ENCODE assay signal across 15 cellular contexts in the genomic region with DNA sequence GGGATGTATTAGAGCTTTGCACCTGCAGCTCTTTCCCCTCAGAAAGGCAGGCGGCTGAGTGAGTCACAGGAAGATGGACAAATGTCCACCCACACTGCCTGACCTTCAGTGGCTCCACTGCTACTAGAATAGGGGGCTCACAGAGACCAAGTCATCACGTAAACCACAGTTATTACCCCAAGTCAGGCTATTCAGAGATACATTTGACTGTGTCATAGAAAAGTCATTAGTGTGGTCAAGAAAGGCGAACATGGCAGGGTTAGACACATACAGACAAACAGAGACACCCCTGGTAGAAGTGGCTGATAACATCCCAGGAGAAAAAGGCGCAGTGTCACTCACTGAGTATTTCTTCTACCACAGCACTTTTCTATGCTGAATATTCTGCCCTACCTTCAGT. TPM values are rescaled to one million over a fixed set of nuclear protein-coding genes. Genes with fewer than 3 reads are reported as not detected.
DNase-seq lines count a peak whose midpoint lies in the region; ATAC-seq and TF ChIP-seq lines count a peak whose summit lies in the region.
"Had no signal": no experiment of that assay in that cellular context is flagged by ENCODE, and none has a peak within 500 bp of the region (broad histone marks: within the 10 kb centered on the region; RNA-seq: fewer than 3 reads in every experiment).

No MANE protein-coding gene starts in this region.

- no peaks in the 10 kb centered on the region for H3K27me3 Mint-ChIP-seq in stimulated activated naive CD8-positive, alpha-beta T cell treated with anti-CD3 and anti-CD28 coated beads, Interleukin-15, amount 100 ng/mL, for 72 hours
- H3K27me3 Mint-ChIP-seq in T-helper 17 cell (no peaks in the 10 kb centered on the region), glutamatergic neuron (ENCODE audit: unreplicated experiment) (peaks cover 1% of the 10 kb centered on the region)
- H3K27me3 Mint-ChIP-seq: activated CD4-positive, alpha-beta memory T cell treated with anti-CD3 and anti-CD28 coated beads for 36 hours had no signal

- H3K4me3 Mint-ChIP-seq in stimulated activated naive CD8-positive, alpha-beta T cell treated with anti-CD3 and anti-CD28 coated beads, Interleukin-15, amount 100 ng/mL, for 72 hours = no peak overlapping the region
- H3K4me3 Mint-ChIP-seq in T-helper 17 cell (peak overlapping the region; percentile 33), glutamatergic neuron (ENCODE audit: unreplicated experiment) (no peak overlapping the region)
- H3K4me3 Mint-ChIP-seq: activated CD4-positive, alpha-beta memory T cell treated with anti-CD3 and anti-CD28 coated beads for 36 hours; activated T-helper 1 cell treated with anti-CD3 and anti-CD28 coated beads, Interleukin-12 subunit alpha, Interleukin-12 subunit beta, Interleukin-2, Interleukin-4 antibody, amounts not matched to agents 30 ng/mL and 10 ng/mL and 1 ng/mL, durations not matched to agents 14 hours and 24 hours and 36 hours had no signal

- peak; percentile 52 for ATAC-seq in stimulated activated naive CD8-positive, alpha-beta T cell treated with anti-CD3 and anti-CD28 coated beads, Interleukin-15, Interleukin-2, amounts not matched to agents 100 U/mL and 50 U/mL, for 24 hours
- no peak for ATAC-seq in stimulated activated naive CD8-positive, alpha-beta T cell treated with anti-CD3 and anti-CD28 coated beads, Interleukin-15, amount 100 ng/mL, for 72 hours
- no peak for ATAC-seq in T-helper 17 cell
- ATAC-seq: foreskin keratinocyte, left lung had no signal

- no peaks in the 10 kb centered on the region for H3K9me3 ChIP-seq in T-helper 17 cell (ENCODE audit: control insufficient read depth, low read length, poor library complexity, severe bottlenecking)
- H3K9me3 ChIP-seq: adrenal gland, left lung had no signal

- H3K4me1 Mint-ChIP-seq in stimulated activated naive CD8-positive, alpha-beta T cell treated with anti-CD3 and anti-CD28 coated beads, Interleukin-15, amount 100 ng/mL, for 72 hours = peaks cover 34% of the 10 kb centered on the region
- H3K4me1 Mint-ChIP-seq in T-helper 17 cell (peaks cover 35% of the 10 kb centered on the region), glutamatergic neuron (ENCODE audit: low read depth, unreplicated experiment) (no peaks in the 10 kb centered on the region)

- peak overlapping the region in 1 of 2 donors; percentile 28 for H3K27ac Mint-ChIP-seq in stimulated activated naive CD8-positive, alpha-beta T cell treated with anti-CD3 and anti-CD28 coated beads, Interleukin-15, amount 100 ng/mL, for 72 hours
- H3K27ac Mint-ChIP-seq in T-helper 17 cell (peak overlapping the region; percentile 79), glutamatergic neuron (ENCODE audit: unreplicated experiment) (no peak overlapping the region)
- H3K27ac Mint-ChIP-seq: activated CD4-positive, alpha-beta memory T cell treated with anti-CD3 and anti-CD28 coated beads for 36 hours; activated T-helper 1 cell treated with anti-CD3 and anti-CD28 coated beads, Interleukin-12 subunit alpha, Interleukin-12 subunit beta, Interleukin-2, Interleukin-4 antibody, amounts not matched to agents 30 ng/mL and 10 ng/mL and 1 ng/mL, durations not matched to agents 14 hours and 24 hours and 36 hours had no signal

- no peak for TF ChIP-seq CTCF in glutamatergic neuron (IDR thresholded peaks at IDR 0.05; ENCODE audit: partially characterized antibody, unreplicated experiment)

- no peaks in the 10 kb centered on the region for H3K9me3 Mint-ChIP-seq in stimulated activated naive CD8-positive, alpha-beta T cell treated with anti-CD3 and anti-CD28 coated beads, Interleukin-15, amount 100 ng/mL, for 72 hours
- peaks cover 13% of the 10 kb centered on the region for H3K9me3 Mint-ChIP-seq in glutamatergic neuron (ENCODE audit: unreplicated experiment)
- H3K9me3 Mint-ChIP-seq: activated CD4-positive, alpha-beta memory T cell treated with anti-CD3 and anti-CD28 coated beads for 36 hours; activated T-helper 1 cell treated with anti-CD3 and anti-CD28 coated beads, Interleukin-12 subunit alpha, Interleukin-12 subunit beta, Interleukin-2, Interleukin-4 antibody, amounts not matched to agents 30 ng/mL and 10 ng/mL and 1 ng/mL, durations not matched to agents 14 hours and 24 hours and 36 hours had no signal

- no peak for DNase-seq in stimulated activated naive CD8-positive, alpha-beta T cell treated with anti-CD3 and anti-CD28 coated beads, Interleukin-15, Interleukin-2, amounts not matched to agents 100 U/mL and 50 U/mL, for 24 hours
- no peak for DNase-seq in stimulated activated naive CD8-positive, alpha-beta T cell treated with anti-CD3 and anti-CD28 coated beads, Interleukin-15, amount 100 ng/mL, for 72 hours
- DNase-seq in T-helper 17 cell (no peak), kidney tubule cell (ENCODE audit: low spot score) (peak; percentile 9), glutamatergic neuron (no peak), NAMALWA (ENCODE audit: low spot score) (no peak), AG08395 (ENCODE audit: low spot score) (no peak), NCI-H187 treated with DMSO at 0.1 percent for 48 hours (lab: John Stamatoyannopoulos, UW) (no peak)
- DNase-seq: activated CD4-positive, alpha-beta memory T cell treated with anti-CD3 and anti-CD28 coated beads for 36 hours; adrenal gland; foreskin keratinocyte; left lung; NCI-H1436; NCI-H226 had no signal

- H3K36me3 Mint-ChIP-seq in T-helper 17 cell (ENCODE audit: low read depth) = peaks cover 2% of the 10 kb centered on the region
- no peaks in the 10 kb centered on the region for H3K36me3 Mint-ChIP-seq in glutamatergic neuron (ENCODE audit: unreplicated experiment)

RNA-seq across cellular contexts. Expression of gene GCH1, which starts 36.0 kb away (rescaled TPM):
- total RNA-seq in T-helper 17 cell = 10 to 100 TPM; 42.5 to 46.0 TPM
- 2.4 TPM for total RNA-seq in glutamatergic neuron (ENCODE audit: unreplicated experiment)

Comparison
In these comparisons a context has a peak if more than half of its experiments do, and no peak if none do; other contexts are left out.
1. RNA of gene GCH1, which starts 36.0 kb away (total RNA-seq): 42.5 to 46.0 TPM in T-helper 17 cell; 2.4 TPM in glutamatergic neuron (single experiment); every median in the first group is over 10 times any median in the second.